Comparison of ENCODE assay signal across 1 cellular context in the genomic region with DNA sequence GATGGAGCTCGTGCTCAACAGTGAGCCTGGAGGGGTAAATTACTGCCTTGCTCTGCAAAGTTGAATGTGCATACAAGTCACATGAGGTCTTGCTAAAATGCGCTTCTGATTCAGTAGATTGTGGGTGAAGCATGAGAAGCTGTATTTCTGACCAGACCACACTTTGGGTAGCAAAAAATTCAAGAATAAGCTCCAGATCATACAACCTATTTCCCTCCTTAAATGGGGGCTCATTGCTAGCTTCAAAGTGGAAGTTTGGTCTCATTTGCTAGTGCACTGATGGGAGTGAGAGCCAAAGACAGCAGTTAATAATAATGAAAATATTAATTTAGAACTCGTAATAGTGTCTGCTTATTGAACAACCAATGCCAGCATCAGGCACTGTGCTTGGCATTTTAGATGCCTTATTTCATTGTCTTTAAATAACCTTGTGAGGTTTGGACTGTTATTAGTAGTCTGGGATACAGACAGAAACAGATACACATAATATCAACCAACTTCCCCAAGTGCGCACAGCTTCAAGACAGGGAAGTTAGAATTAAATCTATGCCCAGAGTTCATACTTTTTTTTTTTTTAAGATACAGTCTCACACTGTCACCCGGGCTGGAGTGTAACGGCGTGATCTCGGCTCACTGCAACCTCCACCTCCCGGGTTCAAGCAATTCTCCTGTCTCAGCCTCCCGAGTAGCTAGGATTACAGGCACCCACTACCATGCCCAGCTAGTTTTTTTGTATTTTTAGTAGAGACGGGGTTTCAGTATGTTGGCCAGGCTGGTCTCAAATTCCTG.
A peak's percentile ranks its signal among the peaks of the same experiment; 100 is the strongest.
TF ChIP-seq lines count a peak whose summit lies in the region.

No MANE protein-coding gene starts in this region.

TF ChIP-seq in HepG2, 621 proteins besides CTCF, POLR2A, EP300 and RAD21 (continued from another document):
- TF ChIP-seq, protein P1, sequence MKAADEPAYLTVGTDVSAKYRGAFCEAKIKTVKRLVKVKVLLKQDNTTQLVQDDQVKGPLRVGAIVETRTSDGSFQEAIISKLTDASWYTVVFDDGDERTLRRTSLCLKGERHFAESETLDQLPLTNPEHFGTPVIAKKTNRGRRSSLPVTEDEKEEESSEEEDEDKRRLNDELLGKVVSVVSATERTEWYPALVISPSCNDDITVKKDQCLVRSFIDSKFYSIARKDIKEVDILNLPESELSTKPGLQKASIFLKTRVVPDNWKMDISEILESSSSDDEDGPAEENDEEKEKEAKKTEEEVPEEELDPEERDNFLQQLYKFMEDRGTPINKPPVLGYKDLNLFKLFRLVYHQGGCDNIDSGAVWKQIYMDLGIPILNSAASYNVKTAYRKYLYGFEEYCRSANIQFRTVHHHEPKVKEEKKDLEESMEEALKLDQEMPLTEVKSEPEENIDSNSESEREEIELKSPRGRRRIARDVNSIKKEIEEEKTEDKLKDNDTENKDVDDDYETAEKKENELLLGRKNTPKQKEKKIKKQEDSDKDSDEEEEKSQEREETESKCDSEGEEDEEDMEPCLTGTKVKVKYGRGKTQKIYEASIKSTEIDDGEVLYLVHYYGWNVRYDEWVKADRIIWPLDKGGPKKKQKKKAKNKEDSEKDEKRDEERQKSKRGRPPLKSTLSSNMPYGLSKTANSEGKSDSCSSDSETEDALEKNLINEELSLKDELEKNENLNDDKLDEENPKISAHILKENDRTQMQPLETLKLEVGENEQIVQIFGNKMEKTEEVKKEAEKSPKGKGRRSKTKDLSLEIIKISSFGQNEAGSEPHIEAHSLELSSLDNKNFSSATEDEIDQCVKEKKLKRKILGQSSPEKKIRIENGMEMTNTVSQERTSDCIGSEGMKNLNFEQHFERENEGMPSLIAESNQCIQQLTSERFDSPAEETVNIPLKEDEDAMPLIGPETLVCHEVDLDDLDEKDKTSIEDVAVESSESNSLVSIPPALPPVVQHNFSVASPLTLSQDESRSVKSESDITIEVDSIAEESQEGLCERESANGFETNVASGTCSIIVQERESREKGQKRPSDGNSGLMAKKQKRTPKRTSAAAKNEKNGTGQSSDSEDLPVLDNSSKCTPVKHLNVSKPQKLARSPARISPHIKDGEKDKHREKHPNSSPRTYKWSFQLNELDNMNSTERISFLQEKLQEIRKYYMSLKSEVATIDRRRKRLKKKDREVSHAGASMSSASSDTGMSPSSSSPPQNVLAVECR (CRISPR knock-in tag; IDR thresholded peaks at IDR 0.05; ENCODE audit: borderline replicate concordance) = peak; percentile 6; the same call in 1 of the 2 replicates
- 0 out of 2 replicates have a peak, but pooled peaks have one; percentile 27 for TF ChIP-seq TARDBP (CRISPR knock-in tag; IDR thresholded peaks at IDR 0.05)
- peak; percentile 5; the same call in 1 of the 2 replicates for TF ChIP-seq NCOA1 (CRISPR knock-in tag; IDR thresholded peaks at IDR 0.05)
- no peak for TF ChIP-seq KLF6 (CRISPR knock-in tag; IDR thresholded peaks at IDR 0.05)
TF ChIP-seq in HepG2: peak in this region for 32.
